9 cellular contexts compared by ENCODE assay signal in the genomic region with DNA sequence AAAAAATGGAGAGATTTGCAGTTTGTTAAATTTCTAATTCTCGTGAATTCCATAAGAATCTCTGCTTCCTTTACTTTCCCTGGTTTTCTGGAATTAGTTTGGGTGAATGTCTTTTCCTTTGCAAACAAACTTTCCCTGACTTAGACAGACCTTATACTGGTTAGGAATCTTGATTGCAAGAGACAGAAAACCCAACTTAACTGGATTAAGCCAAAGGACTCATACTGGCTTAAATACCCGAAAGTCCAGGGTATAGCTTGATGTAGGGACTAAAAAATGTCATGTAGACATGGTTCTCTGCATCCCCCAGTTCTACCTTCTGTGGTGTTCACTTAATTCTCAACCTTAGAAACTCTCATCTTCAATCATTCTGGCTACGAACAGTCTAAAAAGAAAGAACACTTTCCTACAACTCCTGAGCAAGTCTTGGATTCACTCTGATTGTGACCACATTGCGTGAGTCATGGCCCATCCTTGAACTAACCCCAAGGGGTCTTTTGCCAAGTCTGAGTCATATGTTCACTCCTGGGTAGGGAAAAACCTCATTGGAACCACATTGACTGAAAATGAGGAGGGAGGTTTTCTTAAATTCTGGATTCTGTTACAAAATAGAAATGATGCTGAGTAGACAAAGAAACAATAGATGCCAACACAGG.
DNase-seq lines count a peak whose midpoint lies in the region; ATAC-seq, FAIRE-seq and TF ChIP-seq lines count a peak whose summit lies in the region.
"Had no signal": no experiment of that assay in that cellular context is flagged by ENCODE, and none has a peak within 500 bp of the region (broad histone marks: within the 10 kb centered on the region; RNA-seq: fewer than 3 reads in every experiment).

No MANE protein-coding gene starts in this region.

- CTCF ChIA-PET in K562 (lab: Yijun Ruan, JAX; ENCODE audit: low intra/inter-chr PET ratio): no interaction called here

- DNase-seq in activated CD4-positive, alpha-beta T cell treated with anti-CD3 and anti-CD28 coated beads for 48 hours: peak; percentile 54
- DNase-seq in activated CD4-positive, alpha-beta T cell treated with anti-CD3 and anti-CD28 coated beads for 4 hours: no peak
- DNase-seq in K562 (ENCODE audit: extremely low read depth in 1 of 4, low spot score in 3 of 4): no peak
- no peak for DNase-seq in smooth muscle cell (lab: John Stamatoyannopoulos, UW; ENCODE audit: unreplicated experiment)
- DNase-seq in coronary artery (ENCODE audit: low spot score): no peak
- no peak for DNase-seq in immature natural killer cell
- DNase-seq: 8988T had no signal

- H3K4me1 ChIP-seq in K562 (replicated peaks in 1 of 2; ENCODE audit: control insufficient read depth in 2 of 2, insufficient read depth in 2 of 2, low read length in 2 of 2) (no peaks in the 10 kb centered on the region), smooth muscle cell (ENCODE audit: low read depth) (no peaks in the 10 kb centered on the region)

- no peaks in the 10 kb centered on the region for H3K27me3 ChIP-seq in K562 (ENCODE audit: control insufficient read depth in 2 of 2, insufficient read depth in 2 of 2, low read length in 2 of 2)
- no peaks in the 10 kb centered on the region for H3K27me3 ChIP-seq in smooth muscle cell (ENCODE audit: low read depth)

- H3K4me3 ChIP-seq in K562: no peak overlapping the region
- no peak overlapping the region for H3K4me3 ChIP-seq in smooth muscle cell
- H3K4me3 ChIP-seq in coronary artery: no peak overlapping the region

- in situ Hi-C loops in K562 (cut with MboI): no loop called here

- H4K20me1 ChIP-seq in K562 (replicated peaks; ENCODE audit: control insufficient read depth, insufficient read depth, low read length): no peaks in the 10 kb centered on the region
- H4K20me1 ChIP-seq in smooth muscle cell (ENCODE audit: low read depth): no peaks in the 10 kb centered on the region

- H3K36me3 Mint-ChIP-seq in immature natural killer cell: peaks cover 0 to 3% (median 0%) of the 10 kb centered on the region in 3 donors

- H3K9me3 ChIP-seq in K562 (replicated peaks; ENCODE audit: control insufficient read depth, insufficient read depth, low read depth, low read length) (no peaks in the 10 kb centered on the region), smooth muscle cell (replicated peaks; ENCODE audit: low read depth) (no peaks in the 10 kb centered on the region)

- H3F3A ChIP-seq in smooth muscle cell (ENCODE audit: low read depth): no peaks in the 10 kb centered on the region

- POLR2A ChIA-PET in K562 (lab: Yijun Ruan, JAX): no interaction called here

- no peak overlapping the region for H2AFZ ChIP-seq in K562 (ENCODE audit: low read depth, low read length)
- H2AFZ ChIP-seq in smooth muscle cell (ENCODE audit: low read depth): no peak overlapping the region

- H3K9ac ChIP-seq in K562 (ENCODE audit: insufficient read depth in 1 of 2, low read depth in 2 of 2, low read length in 2 of 2) (no peak overlapping the region), smooth muscle cell (ENCODE audit: low read depth) (no peak overlapping the region)

- peaks cover 0 to 2% (median 1%) of the 10 kb centered on the region in 3 donors for H3K27me3 Mint-ChIP-seq in immature natural killer cell (ENCODE audit: low read depth in 3 of 3)

- 0% methylated on average over 4 of the region's 4 CpGs for WGBS in K562 (ENCODE audit: insufficient coverage, low coverage, missing lambda C conversion rate)
- WGBS in smooth muscle cell (ENCODE audit: low lambda C conversion rate): 86% methylated on average over 4 of the region's 4 CpGs

- TF ChIP-seq POLR2A in K562 (conservative IDR thresholded peaks at IDR 0.05): no peak

- peak; percentile 52 for ATAC-seq in HG02885 (IDR thresholded peaks at IDR 0.05; ENCODE audit: poor library complexity, unreplicated experiment)
- no peak for ATAC-seq in K562
- ATAC-seq in GM19455 (IDR thresholded peaks at IDR 0.05; ENCODE audit: unreplicated experiment): no peak

- H3K27ac ChIP-seq in K562 (ENCODE audit: extremely low read depth, low read depth, low read length) (no peak overlapping the region), smooth muscle cell (ENCODE audit: low read depth) (peak overlapping the region; percentile 69), coronary artery (no peak overlapping the region)

- TF ChIP-seq CTCF in K562 (IDR thresholded peaks at IDR 0.05 in 2 of 3, conservative IDR thresholded peaks at IDR 0.05 in 1 of 3; ENCODE audit: insufficient read depth in 2 of 3, low read depth in 1 of 3, low read length in 3 of 3): no peak
- TF ChIP-seq CTCF in smooth muscle cell (IDR thresholded peaks at IDR 0.05; ENCODE audit: borderline replicate concordance, insufficient read depth, poor library complexity, severe bottlenecking): no peak
- no peak for TF ChIP-seq CTCF in coronary artery (IDR thresholded peaks at IDR 0.05)

- BruUV-seq in K562 (replicated peaks; lab: Mats Ljungman, UMichigan): no TSS peak

- intact Hi-C loops in K562 (cut with micrococcal nuclease): no loop called here

- no peaks in the 10 kb centered on the region for H3K9me1 ChIP-seq in K562 (ENCODE audit: control insufficient read depth, insufficient read depth, low read length)

- no peak overlapping the region for H3K4me2 ChIP-seq in K562 (ENCODE audit: insufficient read depth, low read length)
- no peak overlapping the region for H3K4me2 ChIP-seq in smooth muscle cell

- no peak for TF ChIP-seq EP300 in K562 (IDR thresholded peaks at IDR 0.05; ENCODE audit: low read length)

- peaks cover 0 to 8% (median 3%) of the 10 kb centered on the region in 6 donors for H3K9me3 Mint-ChIP-seq in immature natural killer cell

- no peak for FAIRE-seq in K562 (lab: Jason Lieb, UNC)

- no peak overlapping the region for H3K27ac Mint-ChIP-seq in immature natural killer cell

- H3K36me3 ChIP-seq in K562 (ENCODE audit: control insufficient read depth, insufficient read depth, low read length): no peaks in the 10 kb centered on the region
- no peaks in the 10 kb centered on the region for H3K36me3 ChIP-seq in smooth muscle cell (ENCODE audit: low read depth)

- H3K79me2 ChIP-seq in K562 (ENCODE audit: control insufficient read depth, insufficient read depth, low read length): no peaks in the 10 kb centered on the region
- no peaks in the 10 kb centered on the region for H3K79me2 ChIP-seq in smooth muscle cell (ENCODE audit: low read depth)

- TF ChIP-seq RAD21 in K562 (CRISPR knock-in tag; conservative IDR thresholded peaks at IDR 0.05 in 1 of 2, IDR thresholded peaks at IDR 0.05 in 1 of 2): no peak

- H3K4me3 Mint-ChIP-seq in immature natural killer cell: no peak overlapping the region

- peaks cover 0 to 1% of the 10 kb centered on the region in 2 donors for H3K4me1 Mint-ChIP-seq in immature natural killer cell

TF ChIP-seq in K562, 482 proteins besides CTCF, POLR2A, EP300 and RAD21:
- TF ChIP-seq SUPT5H (IDR thresholded peaks at IDR 0.05): no peak
- 0 out of 2 replicates have a peak, but pooled peaks have one; percentile 22 for TF ChIP-seq ZNF316 (IDR thresholded peaks at IDR 0.05)
TF ChIP-seq in K562: peak in this region for 1.
